Comparison of ENCODE assay signal across 26 cellular contexts in genomic region chr4:156132196-156132595, GRCh38.
"Had no signal": no experiment of that assay in that cellular context is flagged by ENCODE, and none has a peak within 500 bp of the region (broad histone marks: within the 10 kb centered on the region; RNA-seq: fewer than 3 reads in every experiment).

No MANE protein-coding gene starts in this region.

- H3K4me3 Mint-ChIP-seq: naive thymus-derived CD8-positive, alpha-beta T cell; nephron progenitor cell; stimulated activated naive B cell treated with anti-CD40 and anti-IgM and Interleukin-4, amounts not matched to agents 10 μg/mL and 1 μg/mL and 100 μg/mL, for 72 hours; stimulated activated naive CD8-positive, alpha-beta T cell treated with anti-CD3 and anti-CD28 coated beads, Interleukin-15, Interleukin-2, amounts not matched to agents 100 ng/mL and 50 ng/mL, for 24 hours had no signal

- H3K4me1 Mint-ChIP-seq: naive thymus-derived CD8-positive, alpha-beta T cell; nephron progenitor cell; stimulated activated naive B cell treated with anti-CD40 and anti-IgM and Interleukin-4, amounts not matched to agents 10 μg/mL and 1 μg/mL and 100 μg/mL, for 72 hours had no signal

- DNase-seq: dermis blood vessel endothelial cell; effector memory CD4-positive, alpha-beta T cell; foreskin fibroblast; gastrocnemius medialis; head of caudate nucleus; left ventricle myocardium superior; lower lobe of right lung; naive thymus-derived CD8-positive, alpha-beta T cell; nephron progenitor cell; nucleus accumbens; ovary; posterior cingulate gyrus; psoas muscle; right cardiac atrium; sigmoid colon; stimulated activated CD4-positive, alpha-beta T cell treated with anti-CD3 and anti-CD28 coated beads, Interleukin-15, amount 100 ng/mL, for 24 hours; stimulated activated CD4-positive, alpha-beta T cell treated with anti-CD3 and anti-CD28 coated beads, Interleukin-2, amount 100 ng/mL, for 48 hours; stimulated activated naive B cell treated with anti-CD40 and anti-IgM and Interleukin-4, amounts not matched to agents 10 μg/mL and 1 μg/mL and 100 μg/mL, for 72 hours; transverse colon; upper lobe of right lung; uterus had no signal

- H3K4me3 ChIP-seq: coronary artery, esophagus muscularis mucosa, gastrocnemius medialis, lower lobe of right lung, ovary, psoas muscle, sigmoid colon, skin epidermis, suprapubic skin, transverse colon, upper lobe of right lung, uterus had no signal

- H3K9me3 Mint-ChIP-seq: nephron progenitor cell; stimulated activated naive CD8-positive, alpha-beta T cell treated with anti-CD3 and anti-CD28 coated beads, Interleukin-15, Interleukin-2, amounts not matched to agents 100 ng/mL and 50 ng/mL, for 24 hours had no signal

- H3K27ac Mint-ChIP-seq: naive thymus-derived CD8-positive, alpha-beta T cell; nephron progenitor cell; stimulated activated naive B cell treated with anti-CD40 and anti-IgM and Interleukin-4, amounts not matched to agents 10 μg/mL and 1 μg/mL and 100 μg/mL, for 72 hours; stimulated activated naive CD8-positive, alpha-beta T cell treated with anti-CD3 and anti-CD28 coated beads, Interleukin-15, Interleukin-2, amounts not matched to agents 100 ng/mL and 50 ng/mL, for 24 hours had no signal

- H3K36me3 Mint-ChIP-seq: naive thymus-derived CD8-positive, alpha-beta T cell; stimulated activated naive B cell treated with anti-CD40 and anti-IgM and Interleukin-4, amounts not matched to agents 10 μg/mL and 1 μg/mL and 100 μg/mL, for 72 hours had no signal

- H3K27me3 Mint-ChIP-seq: stimulated activated naive CD8-positive, alpha-beta T cell treated with anti-CD3 and anti-CD28 coated beads, Interleukin-15, Interleukin-2, amounts not matched to agents 100 ng/mL and 50 ng/mL, for 24 hours had no signal
